ENCODE assay signal across 22 cellular contexts in genomic region chr2:30144260-30144659, GRCh38. TPM values are rescaled to one million over a fixed set of nuclear protein-coding genes. Genes with fewer than 3 reads are reported as not detected.
A peak's percentile ranks its signal among the peaks of the same experiment; 100 is the strongest.
DNase-seq lines count a peak whose midpoint lies in the region; ATAC-seq, FAIRE-seq and TF ChIP-seq lines count a peak whose summit lies in the region.
"Had no signal": no experiment of that assay in that cellular context is flagged by ENCODE, and none has a peak within 500 bp of the region (broad histone marks: within the 10 kb centered on the region; RNA-seq: fewer than 3 reads in every experiment).

No MANE protein-coding gene starts in this region.

- H3K9me1 ChIP-seq in K562 (ENCODE audit: control insufficient read depth, insufficient read depth, low read length) = no peaks in the 10 kb centered on the region

- H3K27me3 ChIP-seq in HepG2 (ENCODE audit: control insufficient read depth in 1 of 2, insufficient read depth in 2 of 2, low read length in 2 of 2) (peaks cover 2 to 4% of the 10 kb centered on the region in 2 experiments; a peak in 1 of 5 replicates), right lobe of liver (no peaks in the 10 kb centered on the region), K562 (ENCODE audit: control insufficient read depth in 2 of 2, insufficient read depth in 2 of 2, low read length in 2 of 2) (peaks cover 0 to 6% of the 10 kb centered on the region in 2 experiments; a peak in 2 of 5 replicates)
- H3K27me3 ChIP-seq in CD8-positive, alpha-beta memory T cell (ENCODE audit: insufficient read depth, low read length, poor library complexity, severe bottlenecking) = no peaks in the 10 kb centered on the region

- TF ChIP-seq EP300 in HepG2 (IDR thresholded peaks at IDR 0.05; ENCODE audit: low read depth in 2 of 2, low read length in 2 of 2) (no peak), HepG2 (CRISPR knock-in tag; IDR thresholded peaks at IDR 0.05; ENCODE audit: borderline replicate concordance) (no peak), K562 (IDR thresholded peaks at IDR 0.05; ENCODE audit: low read length) (no peak)

- ATAC-seq in HepG2 = no peak
- no peak for ATAC-seq in right lobe of liver
- no peak for ATAC-seq in K562
- ATAC-seq in naive B cell (ENCODE audit: low read depth in 2 of 2) = no peak
- no peak for ATAC-seq in HG03108 (IDR thresholded peaks at IDR 0.05; ENCODE audit: unreplicated experiment)
- ATAC-seq: A549, GM23338 had no signal

- H3K4me1 Mint-ChIP-seq in CD8-positive, alpha-beta memory T cell = peaks cover 29 to 40% (median 31%) of the 10 kb centered on the region in 3 donors
- H3K4me1 Mint-ChIP-seq in naive B cell = peaks cover 19 to 31% (median 25%) of the 10 kb centered on the region in 3 donors

- peaks cover 6% of the 10 kb centered on the region; the same call in 1 of the 2 replicates for H4K20me1 ChIP-seq in HepG2 (ENCODE audit: insufficient read depth, low read length)
- H4K20me1 ChIP-seq in K562 (replicated peaks; ENCODE audit: control insufficient read depth, insufficient read depth, low read length) = no peaks in the 10 kb centered on the region

- no peak for DNase-seq in HepG2 (ENCODE audit: low spot score)
- DNase-seq in right lobe of liver = no peak
- DNase-seq in CD8-positive, alpha-beta memory T cell = no peak
- no peak for DNase-seq in K562 (ENCODE audit: extremely low read depth in 1 of 4, low spot score in 3 of 4)
- DNase-seq in naive B cell = no peak
- DNase-seq in glomerular visceral epithelial cell (ENCODE audit: extremely low spot score) = no peak
- DNase-seq in NOMO-1 treated with dmso at 0.1 percent for 144 hours (lab: John Stamatoyannopoulos, UW; ENCODE audit: unreplicated experiment) = no peak
- DNase-seq: Calu3, DMS153, NCI-H1105 treated with DMSO at 0.1 percent for 48 hours, NCI-H2081 treated with DMSO at 0.1 percent for 48 hours, NCI-H2171 treated with DMSO at 0.1 percent for 48 hours, NCI-H446, NCI-H526, Right ventricle myocardium superior had no signal

- no peak overlapping the region for H2AFZ ChIP-seq in HepG2 (ENCODE audit: low read length)
- no peak overlapping the region for H2AFZ ChIP-seq in K562 (ENCODE audit: low read depth, low read length)
- H2AFZ ChIP-seq: GM23338 had no signal

- intact Hi-C loops in HepG2 (cut with micrococcal nuclease; ENCODE audit: unreplicated experiment) = no loop called here
- intact Hi-C loops in right lobe of liver (cut with DNase I) = no loop called here
- intact Hi-C loops in K562 (cut with micrococcal nuclease) = no loop called here

- TF ChIP-seq CTCF in HepG2 (CRISPR knock-in tag; IDR thresholded peaks at IDR 0.05) (no peak), right lobe of liver (IDR thresholded peaks at IDR 0.05) (no peak), K562 (IDR thresholded peaks at IDR 0.05 in 2 of 3, conservative IDR thresholded peaks at IDR 0.05 in 1 of 3; ENCODE audit: insufficient read depth in 2 of 3, low read depth in 1 of 3, low read length in 3 of 3) (no peak)

- H3K4me1 ChIP-seq in HepG2 (ENCODE audit: insufficient read depth, low read length) = peaks cover 25% of the 10 kb centered on the region
- H3K4me1 ChIP-seq in right lobe of liver = peaks cover 0 to 13% (median 10%) of the 10 kb centered on the region in 4 donors
- peaks cover 32% of the 10 kb centered on the region for H3K4me1 ChIP-seq in CD8-positive, alpha-beta memory T cell (ENCODE audit: insufficient read depth, low read length)
- peaks cover 5 to 14% of the 10 kb centered on the region in 2 experiments; a peak in 4 of 5 replicates for H3K4me1 ChIP-seq in K562 (replicated peaks in 1 of 2; ENCODE audit: control insufficient read depth in 2 of 2, insufficient read depth in 2 of 2, low read length in 2 of 2)

- TF ChIP-seq RAD21 in HepG2 (CRISPR knock-in tag; IDR thresholded peaks at IDR 0.05) (no peak), K562 (CRISPR knock-in tag; conservative IDR thresholded peaks at IDR 0.05 in 1 of 2, IDR thresholded peaks at IDR 0.05 in 1 of 2) (no peak)

- in situ Hi-C loops in HepG2 (cut with HindIII; ENCODE audit: extremely low pct_ligation_motif_present, low pct_unique_long_range_greater_than_20kb) = no loop called here
- in situ Hi-C loops in K562 (cut with MboI) = no loop called here

- POLR2A ChIA-PET in HepG2 (lab: Yijun Ruan, JAX) = no interaction called here
- POLR2A ChIA-PET in CD8-positive, alpha-beta memory T cell (lab: Charles Lee) = no interaction called here
- POLR2A ChIA-PET in K562 (lab: Yijun Ruan, JAX) = no interaction called here

- H3K79me2 ChIP-seq in HepG2 (ENCODE audit: insufficient read depth, low read length) (no peaks in the 10 kb centered on the region), K562 (ENCODE audit: control insufficient read depth, insufficient read depth, low read length) (no peaks in the 10 kb centered on the region)

- H3K9ac ChIP-seq in HepG2 (ENCODE audit: insufficient read depth, low read depth, low read length) = no peak overlapping the region
- no peak overlapping the region for H3K9ac ChIP-seq in K562 (ENCODE audit: insufficient read depth in 1 of 2, low read depth in 2 of 2, low read length in 2 of 2)

- H3K4me3 Mint-ChIP-seq in CD8-positive, alpha-beta memory T cell = no peak overlapping the region
- H3K4me3 Mint-ChIP-seq in naive B cell = no peak overlapping the region
- H3K4me3 Mint-ChIP-seq: CD14-positive monocyte, GM23338 had no signal

- FAIRE-seq in HepG2 (lab: Jason Lieb, UNC) = no peak
- FAIRE-seq in K562 (lab: Jason Lieb, UNC) = no peak
- FAIRE-seq: A549, GM12892 had no signal

- CTCF ChIA-PET in HepG2 (lab: Yijun Ruan, JAX; ENCODE audit: low intra/inter-chr PET ratio, low total read pairs) (no interaction called here), K562 (lab: Yijun Ruan, JAX; ENCODE audit: low intra/inter-chr PET ratio) (no interaction called here)
- CTCF ChIA-PET in CD8-positive, alpha-beta memory T cell (lab: Charles Lee) = interaction anchor here (1.4 kb wide), 1 partner anchor 8 kb away, joined by 4 read pairs; no protein-coding TSS in a partner anchor

- peaks cover 0 to 7% of the 10 kb centered on the region in 2 donors for H3K27me3 Mint-ChIP-seq in CD8-positive, alpha-beta memory T cell
- no peaks in the 10 kb centered on the region for H3K27me3 Mint-ChIP-seq in naive B cell
- H3K27me3 Mint-ChIP-seq: B cell had no signal

- no peak overlapping the region for H3K4me3 ChIP-seq in HepG2 (replicated peaks in 1 of 3; ENCODE audit: insufficient read depth in 1 of 3, low read depth in 2 of 3, low read length in 3 of 3)
- H3K4me3 ChIP-seq in right lobe of liver = no peak overlapping the region
- H3K4me3 ChIP-seq in CD8-positive, alpha-beta memory T cell (ENCODE audit: low read length) = no peak overlapping the region
- no peak overlapping the region for H3K4me3 ChIP-seq in K562
- H3K4me3 ChIP-seq: A549, GM23338, HAP-1 had no signal

- H3K9me3 ChIP-seq in HepG2 (ENCODE audit: low read length) (no peaks in the 10 kb centered on the region), right lobe of liver (no peaks in the 10 kb centered on the region), K562 (replicated peaks; ENCODE audit: control insufficient read depth, insufficient read depth, low read depth, low read length) (no peaks in the 10 kb centered on the region)
- no peaks in the 10 kb centered on the region for H3K9me3 ChIP-seq in CD8-positive, alpha-beta memory T cell (ENCODE audit: low read length)
- H3K9me3 ChIP-seq: A549, HAP-1 had no signal

- peaks cover 0 to 5% (median 0%) of the 10 kb centered on the region in 5 donors for H3K9me3 Mint-ChIP-seq in CD8-positive, alpha-beta memory T cell
- H3K9me3 Mint-ChIP-seq in naive B cell = no peaks in the 10 kb centered on the region
- H3K9me3 Mint-ChIP-seq: GM23338 had no signal

- peaks cover 0 to 16% (median 3%) of the 10 kb centered on the region in 3 donors for H3K36me3 Mint-ChIP-seq in CD8-positive, alpha-beta memory T cell
- H3K36me3 Mint-ChIP-seq in naive B cell = no peaks in the 10 kb centered on the region

- H3K27ac ChIP-seq in HepG2 (ENCODE audit: extremely low read length, insufficient read depth, low read length) (no peak overlapping the region), right lobe of liver (no peak overlapping the region), K562 (ENCODE audit: extremely low read depth, low read depth, low read length) (no peak overlapping the region)
- H3K27ac ChIP-seq in CD8-positive, alpha-beta memory T cell (ENCODE audit: low read depth, low read length) = no peak overlapping the region
- H3K27ac ChIP-seq: A549 had no signal

- no peak for TF ChIP-seq POLR2A in HepG2 (IDR thresholded peaks at IDR 0.05; ENCODE audit: insufficient read depth in 1 of 2, low read depth in 2 of 2, low read length in 2 of 2)
- TF ChIP-seq POLR2A in right lobe of liver (IDR thresholded peaks at IDR 0.05) = no peak
- no peak for TF ChIP-seq POLR2A in K562 (conservative IDR thresholded peaks at IDR 0.05)

- BruUV-seq in HepG2 (replicated peaks; lab: Mats Ljungman, UMichigan) = no TSS peak
- BruUV-seq in K562 (replicated peaks; lab: Mats Ljungman, UMichigan) = no TSS peak

- 0% methylated on average over 1 of the region's 1 CpG for WGBS in HepG2 (ENCODE audit: low lambda C conversion rate)
- WGBS in right lobe of liver (ENCODE audit: insufficient coverage, low coverage, low lambda C conversion rate, missing lambda C conversion rate) = 87% methylated on average over 1 of the region's 1 CpG
- 5% methylated on average over 1 of the region's 1 CpG for WGBS in K562 (ENCODE audit: insufficient coverage, low coverage, missing lambda C conversion rate)

- H3K4me2 ChIP-seq in HepG2 (ENCODE audit: low read depth, low read length) (no peak overlapping the region), K562 (ENCODE audit: insufficient read depth, low read length) (no peak overlapping the region)
- H3K4me2 ChIP-seq: A549, GM23338 had no signal

- H3K36me3 ChIP-seq in HepG2 (replicated peaks in 1 of 2; ENCODE audit: control insufficient read depth in 1 of 2, insufficient read depth in 2 of 2, low read length in 2 of 2) = no peaks in the 10 kb centered on the region
- no peaks in the 10 kb centered on the region for H3K36me3 ChIP-seq in right lobe of liver
- H3K36me3 ChIP-seq in CD8-positive, alpha-beta memory T cell (ENCODE audit: insufficient read depth, low read length) = no peaks in the 10 kb centered on the region
- H3K36me3 ChIP-seq in K562 (ENCODE audit: control insufficient read depth, insufficient read depth, low read length) = no peaks in the 10 kb centered on the region
- H3K36me3 ChIP-seq: HAP-1 had no signal

- H3K27ac Mint-ChIP-seq in CD8-positive, alpha-beta memory T cell = peak overlapping the region in 7 of 8 donors; percentile 92 to 99 (median 98)
- peak overlapping the region; percentile 62 to 100 (median 94) for H3K27ac Mint-ChIP-seq in naive B cell
- H3K27ac Mint-ChIP-seq: GM23338 had no signal

RNA-seq across cellular contexts. Expression of gene YPEL5, which starts 2.5 kb away (rescaled TPM):
- total RNA-seq in HepG2 (2016; rRNA removed; fragmentation: Illumina TruSeq; extraction: Trizol) (12.7 and 20.8 TPM in 2 replicates), right lobe of liver (10 to 100 TPM; 22.7 to 49.2 (median 39.6) TPM), K562 (2014; rRNA removed) (7.8 and 9.1 TPM in 2 replicates), K562 (2014; rRNA removed; fragmentation: Illumina TruSeq; extraction: Trizol) (10.3 and 13.4 TPM in 2 replicates), K562 (2015; rRNA removed; fragmentation: Illumina TruSeq; extraction: Trizol) (4.9 and 5.4 TPM in 2 replicates), K562 (2021) (12.0 and 12.3 TPM in 2 replicates)
- 3.1 and 4.2 TPM in 2 replicates for total RNA-seq in HepG2 (2016; cell fraction: cytosol; rRNA removed; fragmentation: Illumina TruSeq; extraction: Trizol; ENCODE audit: low read depth)
- total RNA-seq in HepG2 (2016; cell fraction: insoluble cytoplasmic fraction; rRNA removed; fragmentation: Illumina TruSeq; extraction: Trizol) = 13.3 and 21.4 TPM in 2 replicates
- 10.5 and 12.1 TPM in 2 replicates for total RNA-seq in HepG2 (2016; cell fraction: membrane; rRNA removed; fragmentation: Illumina TruSeq; extraction: Trizol)
- 14.3 and 15.3 TPM in 2 replicates for total RNA-seq in HepG2 (2016; cell fraction: nucleus; rRNA removed; fragmentation: Illumina TruSeq; extraction: Trizol)
- polyA plus RNA-seq in HepG2 (2011; rRNA removed) (49.7 and 55.6 TPM in 2 replicates), K562 (2011; rRNA removed) (34.4 and 37.4 TPM in 2 replicates), K562 (2014; fragmentation: Illumina TruSeq; extraction: Trizol) (10.9 and 11.9 TPM in 2 replicates), K562 (2014; fragmentation: Nextera tagmentation; extraction: Ambion mirVana) (10 to 100 TPM; 19.0 to 23.8 TPM), K562 (2014; rRNA removed) (13.5 and 15.0 TPM in 2 replicates), naive B cell (ENCODE audit: low read depth in 6 of 6) (100 to 1,000 TPM; 196 to 315 (median 230) TPM)
- polyA plus RNA-seq in HepG2 (2011; cell fraction: cytosol; rRNA removed) = 28.5 and 45.1 TPM in 2 replicates
- 19.0 and 23.4 TPM in 2 replicates for polyA plus RNA-seq in HepG2 (2011; cell fraction: nucleus; rRNA removed)
- polyA plus RNA-seq in HepG2 (2012) = 47.3 and 48.5 TPM in 2 replicates
- 3.6 and 4.4 TPM in 2 replicates for polyA plus RNA-seq in HepG2 (2016; cell fraction: cytosol; fragmentation: Illumina TruSeq; extraction: Trizol; ENCODE audit: low read depth)
- 30.6 and 37.0 TPM in 2 replicates for polyA plus RNA-seq in HepG2 (2016; cell fraction: insoluble cytoplasmic fraction; fragmentation: Illumina TruSeq; extraction: Trizol; ENCODE audit: low read depth)
- 8.1 and 9.4 TPM in 2 replicates for polyA plus RNA-seq in HepG2 (2016; cell fraction: membrane; fragmentation: Illumina TruSeq; extraction: Trizol; ENCODE audit: low read depth)
- 16.6 and 19.4 TPM in 2 replicates for polyA plus RNA-seq in HepG2 (2016; cell fraction: nucleus; fragmentation: Illumina TruSeq; extraction: Trizol; ENCODE audit: insufficient read depth, low read depth)
- 8.5 and 44.5 TPM in 2 replicates for polyA minus RNA-seq in HepG2 (2011; rRNA and poly(A)+ RNA removed; ENCODE audit: low replicate concordance)
- polyA minus RNA-seq in HepG2 (2011; cell fraction: cytosol; rRNA and poly(A)+ RNA removed) = 24.6 and 35.0 TPM in 2 replicates
- 38.5 and 44.5 TPM in 2 replicates for polyA minus RNA-seq in HepG2 (2011; cell fraction: nucleus; rRNA and poly(A)+ RNA removed)
- total RNA-seq in CD8-positive, alpha-beta memory T cell = 10 to 100 TPM; 35.7 to 38.3 TPM
- 119 TPM for polyA plus RNA-seq in CD8-positive, alpha-beta memory T cell
- 9.5 and 20.9 TPM in 2 replicates for total RNA-seq in K562 (2011; cell fraction: chromatin; rRNA removed; ENCODE audit: low replicate concordance)
- 5.9 and 6.2 TPM in 2 replicates for total RNA-seq in K562 (2011; cell fraction: nucleolus; rRNA removed)
- 13.0 and 14.9 TPM in 2 replicates for total RNA-seq in K562 (2011; cell fraction: nucleoplasm; rRNA removed)
- polyA plus RNA-seq in K562 (2011; cell fraction: cytosol; rRNA removed) = 14.7 and 17.6 TPM in 2 replicates
- 10.9 and 20.4 TPM in 2 replicates for polyA plus RNA-seq in K562 (2011; cell fraction: nucleus; rRNA removed)
- polyA plus RNA-seq in K562 (2012) = 12.8 and 40.6 TPM in 2 replicates
- polyA minus RNA-seq in K562 (2011; rRNA and poly(A)+ RNA removed) = 31.6 and 33.5 TPM in 2 replicates
- polyA minus RNA-seq in K562 (2011; cell fraction: cytosol; rRNA and poly(A)+ RNA removed) = 10.4 and 11.4 TPM in 2 replicates
- polyA minus RNA-seq in K562 (2011; cell fraction: nucleus; rRNA and poly(A)+ RNA removed) = 6.6 and 11.2 TPM in 2 replicates

Comparison
In these comparisons a context has a peak if more than half of its experiments do, and no peak if none do; other contexts are left out.
1. Of the 241 proteins assayed by ChIP-seq in both HepG2 and K562: peak only in HepG2: CHD4; only in K562: ADNP; in both: none; in neither: 238; mixed calls (peak in some experiments, not most) for 1.